Comparison of ENCODE assay signal across 21 cellular contexts in genomic region chr11:62747475-62748160, GRCh38. TPM values are rescaled to one million over a fixed set of nuclear protein-coding genes. Genes with fewer than 3 reads are reported as not detected.
DNase-seq lines count a peak whose midpoint lies in the region; ATAC-seq and TF ChIP-seq lines count a peak whose summit lies in the region.
"Had no signal": no experiment of that assay in that cellular context is flagged by ENCODE, and none has a peak within 500 bp of the region (broad histone marks: within the 10 kb centered on the region; RNA-seq: fewer than 3 reads in every experiment).

No MANE protein-coding gene starts in this region.

- H3K27me3 ChIP-seq in PC-9 (ENCODE audit: insufficient read depth, low read depth), result no peaks in the 10 kb centered on the region
- H3K27me3 ChIP-seq: sigmoid colon, vagina had no signal

- peak overlapping the region; percentile 89 for H3K27ac Mint-ChIP-seq in progenitor cell of endocrine pancreas
- H3K27ac Mint-ChIP-seq: natural killer cell had no signal

- H3K4me2 ChIP-seq in PC-9, result no peak overlapping the region

- POLR2A ChIA-PET in HEK293 (lab: Yijun Ruan, JAX), result interaction anchor here (0.7 to 2.8 kb wide), 3 partner anchors 14 to 22 kb away, joined by 3 to 14 read pairs (median 4); partner anchors contain the start of genes HNRNPUL2 and POLR2G
- POLR2A ChIA-PET in PC-9 (lab: Charles Lee; ENCODE audit: unreplicated experiment), result interaction anchor here (0.6 to 0.7 kb wide), 3 partner anchors 13 to 933 kb away, joined by 4 to 13 read pairs (median 7); partner anchors contain the start of gene INTS5

- no peaks in the 10 kb centered on the region for H3K4me1 ChIP-seq in HEK293 (ENCODE audit: control insufficient read depth, insufficient read depth, low read length)
- H3K4me1 ChIP-seq in PC-9 (replicated peaks; ENCODE audit: insufficient read depth), result peaks cover 3% of the 10 kb centered on the region; the same call in 1 of the 2 replicates

- no peak for ATAC-seq in GM19452 (IDR thresholded peaks at IDR 0.05; ENCODE audit: unreplicated experiment)
- ATAC-seq: left cardiac atrium, natural killer cell had no signal

- peaks cover 10% of the 10 kb centered on the region for H3K4me1 Mint-ChIP-seq in progenitor cell of endocrine pancreas (ENCODE audit: low read depth)

- no peak overlapping the region for H2AFZ ChIP-seq in PC-9

- TF ChIP-seq CTCF in HEK293 (tag by site-specific recombination; IDR thresholded peaks at IDR 0.05) (no peak), PC-9 (conservative IDR thresholded peaks at IDR 0.05) (no peak), progenitor cell of endocrine pancreas (IDR thresholded peaks at IDR 0.05; ENCODE audit: unreplicated experiment) (no peak)

- no peaks in the 10 kb centered on the region for H3K9me3 Mint-ChIP-seq in progenitor cell of endocrine pancreas (ENCODE audit: low read depth)
- H3K9me3 Mint-ChIP-seq: CD4-positive, alpha-beta memory T cell; natural killer cell had no signal

- peaks cover 29% of the 10 kb centered on the region for H3F3A ChIP-seq in PC-9 (ENCODE audit: insufficient read depth, low read depth)

- no TSS peak for BruUV-seq in PC-9 (replicated peaks; lab: Mats Ljungman, UMichigan)

- H3K27ac ChIP-seq in HEK293 (ENCODE audit: extremely low read depth, low read depth, low read length) (no peak overlapping the region), PC-9 (peak overlapping the region; percentile 38)
- H3K27ac ChIP-seq: sigmoid colon, vagina, WERI-Rb-1 had no signal

- DNase-seq in PC-9 (no peak), globus pallidus (ENCODE audit: low spot score) (peak; percentile 66), progenitor cell of endocrine pancreas (ENCODE audit: low spot score, unreplicated experiment) (no peak), NCI-H69 (lab: John Stamatoyannopoulos, UW) (no peak), iPS-NIHi7 (ENCODE audit: extremely low spot score) (no peak)
- DNase-seq: activated CD4-positive, alpha-beta T cell treated with anti-CD3 and anti-CD28 coated beads, Interleukin-2, amount 50 U/mL, for 48 hours; activated gamma-delta T cell treated with Interleukin-2 at 50 U/mL for 16 hours; CD4-positive, alpha-beta memory T cell; central memory CD4-positive, alpha-beta T cell; dermis blood vessel endothelial cell; left cardiac atrium; midbrain; natural killer cell; NCI-H1048; NCI-H1930; NCI-H446 treated with DMSO at 0.1 percent for 48 hours; WERI-Rb-1 had no signal

- H4K20me1 ChIP-seq in PC-9 (ENCODE audit: insufficient read depth), result no peaks in the 10 kb centered on the region

- intact Hi-C loops in PC-9 (cut with micrococcal nuclease; ENCODE audit: unreplicated experiment), result no loop called here

- no peaks in the 10 kb centered on the region for H3K9me2 ChIP-seq in PC-9 (ENCODE audit: insufficient read depth)

- peaks cover 8% of the 10 kb centered on the region for H3K36me3 Mint-ChIP-seq in progenitor cell of endocrine pancreas (ENCODE audit: insufficient read depth)
- H3K36me3 Mint-ChIP-seq: natural killer cell had no signal

- H3K36me3 ChIP-seq in HEK293 (ENCODE audit: control insufficient read depth in 2 of 2, insufficient read depth in 1 of 2, low read length in 2 of 2) (peaks cover 0 to 14% of the 10 kb centered on the region in 2 experiments; a peak in 2 of 3 replicates), PC-9 (ENCODE audit: low read depth) (no peaks in the 10 kb centered on the region)

- no peak overlapping the region for H3K4me3 Mint-ChIP-seq in progenitor cell of endocrine pancreas (ENCODE audit: low read depth)
- H3K4me3 Mint-ChIP-seq: CD4-positive, alpha-beta memory T cell; natural killer cell had no signal

- peaks cover 8% of the 10 kb centered on the region; the same call in 1 of the 2 replicates for H3K79me2 ChIP-seq in PC-9 (ENCODE audit: low read depth)

- H3K9me3 ChIP-seq in HEK293 (ENCODE audit: control insufficient read depth, insufficient read depth, low read depth, low read length) (no peaks in the 10 kb centered on the region), PC-9 (ENCODE audit: insufficient read depth, low read depth) (no peaks in the 10 kb centered on the region)
- H3K9me3 ChIP-seq: sigmoid colon, vagina had no signal

- CTCF ChIA-PET in HEK293 (lab: Yijun Ruan, JAX), result interaction anchor here (0.6 to 1.6 kb wide), 6 partner anchors 20 to 157 kb away, joined by 3 to 5 read pairs (median 4); partner anchors contain the start of gene TMEM179B
- CTCF ChIA-PET in PC-9 (lab: Charles Lee), result no interaction called here

- no peaks in the 10 kb centered on the region for H3K27me3 Mint-ChIP-seq in progenitor cell of endocrine pancreas
- H3K27me3 Mint-ChIP-seq: CD4-positive, alpha-beta memory T cell had no signal

- H3K4me3 ChIP-seq in HEK293 (ENCODE audit: low read depth, low read length) (no peak overlapping the region), PC-9 (no peak overlapping the region)
- H3K4me3 ChIP-seq: sigmoid colon, vagina had no signal

TF ChIP-seq in HEK293, 187 proteins besides CTCF, POLR2A, EP300 and RAD21:
- TF ChIP-seq, protein P1, sequence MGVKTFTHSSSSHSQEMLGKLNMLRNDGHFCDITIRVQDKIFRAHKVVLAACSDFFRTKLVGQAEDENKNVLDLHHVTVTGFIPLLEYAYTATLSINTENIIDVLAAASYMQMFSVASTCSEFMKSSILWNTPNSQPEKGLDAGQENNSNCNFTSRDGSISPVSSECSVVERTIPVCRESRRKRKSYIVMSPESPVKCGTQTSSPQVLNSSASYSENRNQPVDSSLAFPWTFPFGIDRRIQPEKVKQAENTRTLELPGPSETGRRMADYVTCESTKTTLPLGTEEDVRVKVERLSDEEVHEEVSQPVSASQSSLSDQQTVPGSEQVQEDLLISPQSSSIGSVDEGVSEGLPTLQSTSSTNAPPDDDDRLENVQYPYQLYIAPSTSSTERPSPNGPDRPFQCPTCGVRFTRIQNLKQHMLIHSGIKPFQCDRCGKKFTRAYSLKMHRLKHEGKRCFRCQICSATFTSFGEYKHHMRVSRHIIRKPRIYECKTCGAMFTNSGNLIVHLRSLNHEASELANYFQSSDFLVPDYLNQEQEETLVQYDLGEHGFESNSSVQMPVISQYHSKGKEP (tag by site-specific recombination; IDR thresholded peaks at IDR 0.05), result peak; percentile 92
- TF ChIP-seq, protein P2, sequence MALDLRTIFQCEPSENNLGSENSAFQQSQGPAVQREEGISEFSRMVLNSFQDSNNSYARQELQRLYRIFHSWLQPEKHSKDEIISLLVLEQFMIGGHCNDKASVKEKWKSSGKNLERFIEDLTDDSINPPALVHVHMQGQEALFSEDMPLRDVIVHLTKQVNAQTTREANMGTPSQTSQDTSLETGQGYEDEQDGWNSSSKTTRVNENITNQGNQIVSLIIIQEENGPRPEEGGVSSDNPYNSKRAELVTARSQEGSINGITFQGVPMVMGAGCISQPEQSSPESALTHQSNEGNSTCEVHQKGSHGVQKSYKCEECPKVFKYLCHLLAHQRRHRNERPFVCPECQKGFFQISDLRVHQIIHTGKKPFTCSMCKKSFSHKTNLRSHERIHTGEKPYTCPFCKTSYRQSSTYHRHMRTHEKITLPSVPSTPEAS (tag by site-specific recombination; IDR thresholded peaks at IDR 0.05), result no peak

RNA-seq across cellular contexts. Expression of gene ZBTB3, which starts 6.3 kb away (rescaled TPM):
- total RNA-seq in PC-9 (2021) (16.5 and 17.2 TPM in 2 replicates), progenitor cell of endocrine pancreas (13.4 and 17.3 TPM in 2 replicates)

RNA-seq across cellular contexts. Expression of gene POLR2G, which starts 13.8 kb away (rescaled TPM):
- 131 and 155 TPM in 2 replicates for total RNA-seq in PC-9 (2021)
- 93.8 and 101 TPM in 2 replicates for total RNA-seq in progenitor cell of endocrine pancreas

RNA-seq across cellular contexts. Expression of gene TTC9C, which starts 19.3 kb away (rescaled TPM):
- total RNA-seq in PC-9 (2021) (65.3 and 71.4 TPM in 2 replicates), progenitor cell of endocrine pancreas (35.5 and 40.8 TPM in 2 replicates)

RNA-seq across cellular contexts. Expression of gene HNRNPUL2, which starts 20.4 kb away (rescaled TPM):
- total RNA-seq in PC-9 (2021), result 55.2 and 76.9 TPM in 2 replicates
- total RNA-seq in progenitor cell of endocrine pancreas, result 61.0 and 63.9 TPM in 2 replicates

RNA-seq across cellular contexts. Expression of gene TAF6L, which starts 23.6 kb away (rescaled TPM):
- total RNA-seq in PC-9 (2021) (31.2 and 36.4 TPM in 2 replicates), progenitor cell of endocrine pancreas (52.3 and 56.3 TPM in 2 replicates)
